ENCODE assay signal across 16 cellular contexts in genomic region chr4:83107636-83108035, GRCh38. TPM values are rescaled to one million over a fixed set of nuclear protein-coding genes. Genes with fewer than 3 reads are reported as not detected.
A peak's percentile ranks its signal among the peaks of the same experiment; 100 is the strongest.
DNase-seq lines count a peak whose midpoint lies in the region; ATAC-seq lines count a peak whose summit lies in the region.
"Had no signal": no experiment of that assay in that cellular context is flagged by ENCODE, and none has a peak within 500 bp of the region (broad histone marks: within the 10 kb centered on the region; RNA-seq: fewer than 3 reads in every experiment).

No MANE protein-coding gene starts in this region.

- H3K9me3 Mint-ChIP-seq in IgD-negative memory B cell, result no peaks in the 10 kb centered on the region
- H3K9me3 Mint-ChIP-seq in effector memory CD8-positive, alpha-beta T cell, result no peaks in the 10 kb centered on the region
- no peaks in the 10 kb centered on the region for H3K9me3 Mint-ChIP-seq in stimulated activated effector memory CD8-positive, alpha-beta T cell treated with anti-CD3 and anti-CD28 coated beads, Interleukin-12 subunit alpha, Interleukin-12 subunit beta, amount 100 ng/mL, for 72 hours

- peaks cover 22 to 38% (median 32%) of the 10 kb centered on the region in 3 donors for H3K4me1 Mint-ChIP-seq in IgD-negative memory B cell
- H3K4me1 Mint-ChIP-seq in effector memory CD8-positive, alpha-beta T cell (ENCODE audit: low read depth in 2 of 2), result peaks cover 35 to 57% of the 10 kb centered on the region in 2 donors
- peaks cover 25% of the 10 kb centered on the region for H3K4me1 Mint-ChIP-seq in stimulated activated effector memory CD8-positive, alpha-beta T cell treated with anti-CD3 and anti-CD28 coated beads, Interleukin-12 subunit alpha, Interleukin-12 subunit beta, amount 100 ng/mL, for 72 hours

- no peak for ATAC-seq in effector memory CD8-positive, alpha-beta T cell (replicated peaks)
- ATAC-seq in stimulated activated effector memory CD8-positive, alpha-beta T cell treated with anti-CD3 and anti-CD28 coated beads, Interleukin-12 subunit alpha, Interleukin-12 subunit beta, amount 100 ng/mL, for 72 hours, result peak; percentile 20
- ATAC-seq in GM19395 (IDR thresholded peaks at IDR 0.05; ENCODE audit: unreplicated experiment), result no peak
- ATAC-seq: left lung had no signal

- H3K36me3 Mint-ChIP-seq in IgD-negative memory B cell, result peaks cover 8% of the 10 kb centered on the region
- peaks cover 80% of the 10 kb centered on the region for H3K36me3 Mint-ChIP-seq in effector memory CD8-positive, alpha-beta T cell (ENCODE audit: insufficient read depth)
- peaks cover 66% of the 10 kb centered on the region for H3K36me3 Mint-ChIP-seq in stimulated activated effector memory CD8-positive, alpha-beta T cell treated with anti-CD3 and anti-CD28 coated beads, Interleukin-12 subunit alpha, Interleukin-12 subunit beta, amount 100 ng/mL, for 72 hours

- H3K4me3 Mint-ChIP-seq in IgD-negative memory B cell, result peak overlapping the region; percentile 60 to 94 (median 78)
- peak overlapping the region; percentile 97 to 99 for H3K4me3 Mint-ChIP-seq in effector memory CD8-positive, alpha-beta T cell
- H3K4me3 Mint-ChIP-seq in stimulated activated effector memory CD8-positive, alpha-beta T cell treated with anti-CD3 and anti-CD28 coated beads, Interleukin-12 subunit alpha, Interleukin-12 subunit beta, amount 100 ng/mL, for 72 hours, result peak overlapping the region; percentile 73

- H3K27me3 Mint-ChIP-seq in IgD-negative memory B cell, result no peaks in the 10 kb centered on the region
- H3K27me3 Mint-ChIP-seq in effector memory CD8-positive, alpha-beta T cell, result no peaks in the 10 kb centered on the region

- peak; percentile 46 for DNase-seq in activated T-cell treated with anti-CD3 and anti-CD28 coated beads, Interleukin-2, amount 50 U/mL, for 1 hour
- DNase-seq in effector memory CD8-positive, alpha-beta T cell, result no peak
- no peak for DNase-seq in stimulated activated effector memory CD8-positive, alpha-beta T cell treated with anti-CD3 and anti-CD28 coated beads, Interleukin-12 subunit alpha, Interleukin-12 subunit beta, amount 100 ng/mL, for 72 hours (ENCODE audit: low spot score in 2 of 2)
- no peak for DNase-seq in COLO829 (ENCODE audit: low spot score)
- DNase-seq in NCI-H1930 (lab: John Stamatoyannopoulos, UW), result no peak
- DNase-seq: caudate nucleus, DND-41, foreskin fibroblast, Karpas-422, left lung, NCI-H1436 treated with DMSO at 0.1 percent for 48 hours, NCI-H345, SHP77, testis had no signal

- peak overlapping the region in 2 of 3 donors; percentile 93 to 99 for H3K27ac Mint-ChIP-seq in IgD-negative memory B cell
- peak overlapping the region; percentile 93 to 98 for H3K27ac Mint-ChIP-seq in effector memory CD8-positive, alpha-beta T cell
- H3K27ac Mint-ChIP-seq in stimulated activated effector memory CD8-positive, alpha-beta T cell treated with anti-CD3 and anti-CD28 coated beads, Interleukin-12 subunit alpha, Interleukin-12 subunit beta, amount 100 ng/mL, for 72 hours, result peak overlapping the region; percentile 83

RNA-seq across cellular contexts. Expression of gene PLAC8, which starts 6.9 kb away (rescaled TPM):
- polyA plus RNA-seq in IgD-negative memory B cell, result 884 TPM
